1 cellular context compared by ENCODE assay signal in the genomic region with DNA sequence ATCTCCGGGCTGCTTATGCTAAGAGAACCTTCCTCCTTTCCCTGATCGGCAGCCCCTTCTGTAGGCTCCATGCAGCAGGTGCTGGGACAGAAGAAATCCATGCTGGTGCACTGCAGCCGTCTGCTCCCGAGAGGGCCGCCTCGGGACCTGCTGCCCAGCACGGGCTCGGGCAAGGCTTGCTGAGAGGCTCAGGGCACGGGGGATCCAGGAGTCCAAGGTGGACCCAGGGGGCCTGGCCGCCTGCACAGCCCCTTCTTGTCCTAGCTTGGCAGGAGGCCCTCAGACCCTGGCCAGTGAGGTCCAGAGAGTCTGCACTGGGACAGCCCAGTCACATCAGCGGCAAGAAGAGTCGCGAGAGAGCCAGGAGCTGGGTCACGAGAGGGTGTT.
TF ChIP-seq lines count a peak whose summit lies in the region.

No MANE protein-coding gene starts in this region.

TF ChIP-seq in GM12878, 131 proteins besides CTCF, POLR2A, EP300 and RAD21:
- no peak for TF ChIP-seq TAF1 (IDR thresholded peaks at IDR 0.05; ENCODE audit: borderline replicate concordance, low read depth, low read length)
- no peak for TF ChIP-seq PAX5 (IDR thresholded peaks at IDR 0.05; ENCODE audit: borderline replicate concordance, low read depth, low read length)
- TF ChIP-seq MTA3 (IDR thresholded peaks at IDR 0.05; ENCODE audit: borderline replicate concordance, low read length): no peak
- TF ChIP-seq ZNF384 (IDR thresholded peaks at IDR 0.05; ENCODE audit: borderline replicate concordance, low read depth, low read length): no peak
- peak; percentile 71; the same call in 1 of the 2 replicates for TF ChIP-seq MLLT1 (IDR thresholded peaks at IDR 0.05)
- TF ChIP-seq TCF12 (IDR thresholded peaks at IDR 0.05; ENCODE audit: low read depth, low read length): no peak
